ENCODE assay signal across 9 cellular contexts in genomic region chr11:69013009-69013951, GRCh38. TPM values are rescaled to one million over a fixed set of nuclear protein-coding genes. Genes with fewer than 3 reads are reported as not detected.
A peak's percentile ranks its signal among the peaks of the same experiment; 100 is the strongest.
DNase-seq lines count a peak whose midpoint lies in the region; ATAC-seq and TF ChIP-seq lines count a peak whose summit lies in the region.
"Had no signal": no experiment of that assay in that cellular context is flagged by ENCODE, and none has a peak within 500 bp of the region (broad histone marks: within the 10 kb centered on the region; RNA-seq: fewer than 3 reads in every experiment).

A gene with protein sequence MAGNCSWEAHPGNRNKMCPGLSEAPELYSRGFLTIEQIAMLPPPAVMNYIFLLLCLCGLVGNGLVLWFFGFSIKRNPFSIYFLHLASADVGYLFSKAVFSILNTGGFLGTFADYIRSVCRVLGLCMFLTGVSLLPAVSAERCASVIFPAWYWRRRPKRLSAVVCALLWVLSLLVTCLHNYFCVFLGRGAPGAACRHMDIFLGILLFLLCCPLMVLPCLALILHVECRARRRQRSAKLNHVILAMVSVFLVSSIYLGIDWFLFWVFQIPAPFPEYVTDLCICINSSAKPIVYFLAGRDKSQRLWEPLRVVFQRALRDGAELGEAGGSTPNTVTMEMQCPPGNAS (minus strand): TSS chr11:69013246. CDS start chr11:69009901, 3,345 bp downstream.

- H3K27me3 ChIP-seq in MG63 = no peaks in the 10 kb centered on the region
- H3K27me3 ChIP-seq in esophagus squamous epithelium = peaks cover 0 to 64% (median 3%) of the 10 kb centered on the region in 4 donors

- H3K36me3 ChIP-seq in MG63 = no peaks in the 10 kb centered on the region
- no peaks in the 10 kb centered on the region for H3K36me3 ChIP-seq in esophagus squamous epithelium

- intact Hi-C loops in esophagus squamous epithelium (cut with DNase I) = no loop called here

- H3K4me3 ChIP-seq in MG63 (peak within 1 kb of the TSS; percentile 31), esophagus squamous epithelium (peak within 1 kb of the TSS; percentile 25 to 67 (median 54))

- peak within 1 kb of the TSS; percentile 75 to 93 (median 91) for H3K27ac ChIP-seq in esophagus squamous epithelium

- peak in 2 of 4 donors; percentile 70 to 75 for TF ChIP-seq POLR2A in esophagus squamous epithelium (IDR thresholded peaks at IDR 0.05)

- no peaks in the 10 kb centered on the region for H3K9me3 ChIP-seq in MG63
- H3K9me3 ChIP-seq in esophagus squamous epithelium = no peaks in the 10 kb centered on the region

- DNase-seq in AG09319 (ENCODE audit: extremely low read depth, low read depth) = peak; percentile 76
- peak; percentile 83 for DNase-seq in MG63
- no peak for DNase-seq in esophagus squamous epithelium (lab: John Stamatoyannopoulos, UW)
- DNase-seq in myocyte (ENCODE audit: low read depth) = peak; percentile 40
- DNase-seq in AML-193 (lab: John Stamatoyannopoulos, UW) = no peak
- DNase-seq in activated CD4-positive, alpha-beta T cell treated with anti-CD3 and anti-CD28 coated beads for 4 hours = no peak
- DNase-seq: activated gamma-delta T cell had no signal

- TF ChIP-seq CTCF in AG09319 (IDR thresholded peaks at IDR 0.05; ENCODE audit: low read depth, low read length) (peak; percentile 81), esophagus squamous epithelium (IDR thresholded peaks at IDR 0.05) (peak in 4 of 6 experiments; percentile 36 to 53 (median 45))

- ATAC-seq in HG02970 (IDR thresholded peaks at IDR 0.05; ENCODE audit: low FRiP score, unreplicated experiment) = no peak
- no peak for ATAC-seq in GM21619 (IDR thresholded peaks at IDR 0.05; ENCODE audit: unreplicated experiment)

- peaks cover 29 to 68% (median 45%) of the 10 kb centered on the region in 3 donors for H3K4me1 ChIP-seq in esophagus squamous epithelium

- whole genome bisulfite sequencing in esophagus squamous epithelium, 2 donors = 15% methylated on average over 4 of the region's 43 CpGs; no CpG with 5 or more reads in 1 of the 2 donors

RNA-seq across cellular contexts. Expression of the gene that starts here (rescaled TPM):
- 2.0 TPM in 1 of 2 replicates, not detected in the other for total RNA-seq in MG63 (2014; rRNA removed; shearing (Covaris generic); ENCODE audit: low replicate concordance)
- 10 to 100 TPM in 1 of 4 donors, 1 to 10 TPM in 3; 1.3 to 14.3 (median 6.1) TPM for total RNA-seq in esophagus squamous epithelium
- 0.21 TPM in 1 of 2 replicates, not detected in the other for total RNA-seq in myocyte
- polyA plus RNA-seq in myocyte (2012) = 0.25 TPM

Comparison
In these comparisons a context has a peak if more than half of its experiments do, and no peak if none do; other contexts are left out.
1. Peak in DNase-seq in myocyte; RNA of the gene not detected or under 1 TPM.
2. DNase-seq: peak in AG09319 (single experiment) and MG63 (single experiment); none in esophagus squamous epithelium (single experiment), AML-193 (0 of 2) and activated CD4-positive, alpha-beta T cell treated with anti-CD3 and anti-CD28 coated beads for 4 hours (0 of 2).